ENCODE assay signal across 19 cellular contexts in the genomic region with DNA sequence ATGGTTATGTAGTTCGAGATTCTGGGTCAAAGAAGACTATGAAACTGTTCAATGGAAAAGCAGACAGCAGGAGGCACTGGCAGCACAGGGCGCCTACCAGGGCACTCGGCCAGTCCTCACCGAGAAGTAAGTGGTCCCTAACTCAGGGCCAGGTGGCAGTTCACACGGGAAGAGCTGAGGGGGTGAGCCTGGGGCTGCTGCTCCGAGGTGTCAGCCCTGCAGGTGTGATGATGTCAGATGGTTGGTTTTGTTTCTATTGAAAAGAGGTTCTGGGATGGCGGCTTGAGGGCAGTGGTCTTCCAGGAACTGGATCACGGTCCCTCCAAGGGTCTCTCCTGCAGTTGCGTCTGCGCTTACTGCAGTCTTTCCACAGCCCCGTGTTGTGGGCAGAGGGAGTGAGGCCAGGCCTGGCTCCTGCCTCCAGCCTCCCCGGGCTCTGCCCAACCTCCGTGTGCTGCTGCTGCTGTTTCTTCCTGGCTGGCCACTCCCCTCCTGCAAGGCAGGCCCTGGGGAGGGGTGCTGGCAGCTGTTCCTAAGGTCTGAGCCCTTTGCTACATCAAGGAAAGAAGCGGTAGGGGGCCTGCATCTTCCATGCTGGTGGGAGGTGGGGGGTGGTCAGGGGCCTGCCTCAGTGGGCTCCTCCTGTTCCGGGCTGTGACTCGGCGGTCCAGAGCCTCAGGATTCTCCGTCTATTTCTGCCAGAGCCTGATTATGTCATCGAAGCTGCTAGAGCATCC. TPM values are rescaled to one million over a fixed set of nuclear protein-coding genes. Genes with fewer than 3 reads are reported as not detected.
DNase-seq lines count a peak whose midpoint lies in the region; ATAC-seq and TF ChIP-seq lines count a peak whose summit lies in the region.
"Had no signal": no experiment of that assay in that cellular context is flagged by ENCODE, and none has a peak within 500 bp of the region (broad histone marks: within the 10 kb centered on the region; RNA-seq: fewer than 3 reads in every experiment).

No MANE protein-coding gene starts in this region.

- H3K18ac ChIP-seq in H9 (ENCODE audit: insufficient read length, low read depth, low read length) = no peak overlapping the region

- CTCF ChIA-PET in activated CD8-positive, alpha-beta T cell treated with anti-CD3 and anti-CD28 coated beads for 36 hours (lab: Charles Lee) = no interaction called here

- H4K8ac ChIP-seq in H9 (replicated peaks; ENCODE audit: insufficient read length, low read depth, low read length) = no peak overlapping the region

- no peak overlapping the region for H2AK5ac ChIP-seq in H9 (ENCODE audit: insufficient read length, low read length)

- no peaks in the 10 kb centered on the region for H3K23me2 ChIP-seq in H9 (ENCODE audit: insufficient read length, low read depth, low read length, poor library complexity, severe bottlenecking)

- no peak overlapping the region for H2BK20ac ChIP-seq in H9 (ENCODE audit: low read depth, low read length, poor library complexity, severe bottlenecking)

- no peaks in the 10 kb centered on the region for H3K79me1 ChIP-seq in H9 (ENCODE audit: insufficient read depth, low read depth, low read length, poor library complexity, severe bottlenecking)

- ATAC-seq in activated CD8-positive, alpha-beta T cell treated with anti-CD3 and anti-CD28 coated beads for 36 hours = no peak
- ATAC-seq in natural killer cell (no peak), GM21381 (IDR thresholded peaks at IDR 0.05; ENCODE audit: unreplicated experiment) (no peak), GM18498 (IDR thresholded peaks at IDR 0.05; ENCODE audit: unreplicated experiment) (no peak)
- ATAC-seq: activated CD4-positive, CD25-positive, alpha-beta regulatory T cell treated with anti-CD3 and anti-CD28 coated beads, Interleukin-2, amount 50 U/mL, for 24 hours; PC-3; psoas muscle had no signal

- no peak overlapping the region for H3K27ac ChIP-seq in H9 (ENCODE audit: insufficient read length, low read depth, low read length)
- H3K27ac ChIP-seq: left ventricle myocardium inferior, psoas muscle, upper lobe of left lung had no signal

- DNase-seq in T-helper 1 cell (no peak), H9 (no peak), natural killer cell (no peak), NCI-H748 treated with DMSO at 0.1 percent for 48 hours (lab: John Stamatoyannopoulos, UW) (no peak)
- DNase-seq in activated CD8-positive, alpha-beta T cell treated with anti-CD3 and anti-CD28 coated beads for 36 hours = no peak
- DNase-seq: ACHN; activated CD8-positive, alpha-beta memory T cell treated with anti-CD3 and anti-CD28 coated beads, Interleukin-2, amount 50 U/mL, for 48 hours; Caco-2; caudate nucleus; left ventricle myocardium inferior; NCI-H226; PC-3; stimulated activated naive CD4-positive, alpha-beta T cell; upper lobe of left lung had no signal

- H3K4me1 Mint-ChIP-seq in T-helper 1 cell treated with Interleukin-12 subunit alpha and Interleukin-12 subunit beta and Interleukin-4 antibody, amounts not matched to agents 30 μg/mL and 1 μg/mL, for 36 hours (ENCODE audit: low read depth) = peaks cover 21% of the 10 kb centered on the region
- H3K4me1 Mint-ChIP-seq in H9 (peaks cover 7 to 16% of the 10 kb centered on the region in 2 experiments), natural killer cell (peaks cover 31 to 53% of the 10 kb centered on the region in 2 donors)
- peaks cover 19% of the 10 kb centered on the region for H3K4me1 Mint-ChIP-seq in activated CD8-positive, alpha-beta T cell treated with anti-CD3 and anti-CD28 coated beads for 36 hours (ENCODE audit: low read depth)

- no peak overlapping the region for H3K4me2 ChIP-seq in H9 (ENCODE audit: insufficient read depth, insufficient read length, low read length)

- no peak overlapping the region for H2BK120ac ChIP-seq in H9 (ENCODE audit: low read depth, low read length, poor library complexity, severe bottlenecking)

- no peak overlapping the region for H3K9ac ChIP-seq in H9 (ENCODE audit: extremely low read depth, insufficient read length, low read length)

- H4K5ac ChIP-seq in H9 (ENCODE audit: insufficient read length, low read depth, low read length) = no peak overlapping the region

- H2AFZ ChIP-seq in H9 (ENCODE audit: low read length) = no peak overlapping the region

- no CpG with 5 or more reads among the region's 19 CpGs for WGBS in H9 (ENCODE audit: extremely low coverage, insufficient read length, low lambda C conversion rate)

- peak overlapping the region; percentile 62 for H3K27ac Mint-ChIP-seq in T-helper 1 cell treated with Interleukin-12 subunit alpha and Interleukin-12 subunit beta and Interleukin-4 antibody, amounts not matched to agents 30 μg/mL and 1 μg/mL, for 36 hours
- peak overlapping the region; percentile 63 to 92 (median 79); a peak in 4 of 7 replicates for H3K27ac Mint-ChIP-seq in H9
- peak overlapping the region; percentile 57 for H3K27ac Mint-ChIP-seq in activated CD8-positive, alpha-beta T cell treated with anti-CD3 and anti-CD28 coated beads for 36 hours
- peak overlapping the region; percentile 68 to 78 for H3K27ac Mint-ChIP-seq in natural killer cell

- H3K23ac ChIP-seq in H9 (ENCODE audit: insufficient read length, low read depth, low read length) = no peak overlapping the region

- H3K56ac ChIP-seq in H9 (ENCODE audit: insufficient read length, low read depth, low read length) = no peak overlapping the region

- no peak overlapping the region for H2BK5ac ChIP-seq in H9 (ENCODE audit: insufficient read length, low read length)

- H3T11ph ChIP-seq in H9 (ENCODE audit: low read length) = no peak overlapping the region

- H2BK15ac ChIP-seq in H9 (ENCODE audit: low read depth, low read length) = no peak overlapping the region

- H4K20me1 ChIP-seq in H9 (ENCODE audit: control insufficient read depth, insufficient read depth, insufficient read length) = peaks cover 3% of the 10 kb centered on the region

- no peaks in the 10 kb centered on the region for H3K27me3 ChIP-seq in H9 (ENCODE audit: insufficient read depth, low read length)
- H3K27me3 ChIP-seq: upper lobe of left lung had no signal

- no peak overlapping the region for H3K4me3 Mint-ChIP-seq in T-helper 1 cell treated with Interleukin-12 subunit alpha and Interleukin-12 subunit beta and Interleukin-4 antibody, amounts not matched to agents 30 μg/mL and 1 μg/mL, for 36 hours
- H3K4me3 Mint-ChIP-seq in H9 = no peak overlapping the region
- no peak overlapping the region for H3K4me3 Mint-ChIP-seq in activated CD8-positive, alpha-beta T cell treated with anti-CD3 and anti-CD28 coated beads for 36 hours
- no peak overlapping the region for H3K4me3 Mint-ChIP-seq in natural killer cell

- no peak overlapping the region for H3K14ac ChIP-seq in H9 (ENCODE audit: insufficient read depth, low read length)

- H3K79me2 ChIP-seq in H9 (ENCODE audit: insufficient read depth, low read length) = no peaks in the 10 kb centered on the region

- no peaks in the 10 kb centered on the region for H3K9me3 Mint-ChIP-seq in T-helper 1 cell treated with Interleukin-12 subunit alpha and Interleukin-12 subunit beta and Interleukin-4 antibody, amounts not matched to agents 30 μg/mL and 1 μg/mL, for 36 hours
- H3K9me3 Mint-ChIP-seq in H9 = no peaks in the 10 kb centered on the region
- H3K9me3 Mint-ChIP-seq in activated CD8-positive, alpha-beta T cell treated with anti-CD3 and anti-CD28 coated beads for 36 hours = no peaks in the 10 kb centered on the region
- no peaks in the 10 kb centered on the region for H3K9me3 Mint-ChIP-seq in natural killer cell

- POLR2A ChIA-PET in activated CD8-positive, alpha-beta T cell treated with anti-CD3 and anti-CD28 coated beads for 36 hours (lab: Charles Lee) = interaction anchor here (1.1 to 2.4 kb wide), 3 partner anchors 9 to 24 kb away, joined by 3 to 11 read pairs (median 6); no protein-coding TSS in a partner anchor

- H2BK12ac ChIP-seq in H9 (ENCODE audit: insufficient read length, low read depth, low read length) = no peak overlapping the region

- no peak overlapping the region for H3K4ac ChIP-seq in H9 (ENCODE audit: low read depth, low read length)

- intact Hi-C loops in activated CD8-positive, alpha-beta T cell treated with anti-CD3 and anti-CD28 coated beads for 36 hours (cut with micrococcal nuclease) = no loop called here
- intact Hi-C loops in natural killer cell (cut with micrococcal nuclease) = no loop called here

- no peak for TF ChIP-seq CTCF in H9 (conservative IDR thresholded peaks at IDR 0.05)
- no peak for TF ChIP-seq CTCF in activated CD8-positive, alpha-beta T cell treated with anti-CD3 and anti-CD28 coated beads for 36 hours (IDR thresholded peaks at IDR 0.05)
- no peak for TF ChIP-seq CTCF in natural killer cell (IDR thresholded peaks at IDR 0.05)

- H3K36me3 Mint-ChIP-seq in T-helper 1 cell treated with Interleukin-12 subunit alpha and Interleukin-12 subunit beta and Interleukin-4 antibody, amounts not matched to agents 30 μg/mL and 1 μg/mL, for 36 hours (ENCODE audit: low read depth) = peaks cover 48% of the 10 kb centered on the region
- H3K36me3 Mint-ChIP-seq in H9 (ENCODE audit: insufficient read depth in 1 of 3, low read depth in 3 of 3) (peaks cover 2 to 16% (median 6%) of the 10 kb centered on the region in 3 experiments; a peak in 5 of 7 replicates), natural killer cell (peaks cover 7% of the 10 kb centered on the region)
- H3K36me3 Mint-ChIP-seq in activated CD8-positive, alpha-beta T cell treated with anti-CD3 and anti-CD28 coated beads for 36 hours (ENCODE audit: low read depth) = peaks cover 18% of the 10 kb centered on the region

- no peaks in the 10 kb centered on the region for H3K9me3 ChIP-seq in H9 (ENCODE audit: control insufficient read depth, low read depth, low read length)
- H3K9me3 ChIP-seq: Caco-2, left ventricle myocardium inferior, psoas muscle, upper lobe of left lung had no signal

- H3K4me1 ChIP-seq in H9 (ENCODE audit: insufficient read depth, low read length) = no peaks in the 10 kb centered on the region
- H3K4me1 ChIP-seq: Caco-2 had no signal

- no peak overlapping the region for H4K91ac ChIP-seq in H9 (ENCODE audit: insufficient read length, low read depth, low read length)

- no peaks in the 10 kb centered on the region for H3K27me3 Mint-ChIP-seq in T-helper 1 cell treated with Interleukin-12 subunit alpha and Interleukin-12 subunit beta and Interleukin-4 antibody, amounts not matched to agents 30 μg/mL and 1 μg/mL, for 36 hours (ENCODE audit: low read depth)
- no peaks in the 10 kb centered on the region for H3K27me3 Mint-ChIP-seq in H9 (ENCODE audit: low read depth)
- no peaks in the 10 kb centered on the region for H3K27me3 Mint-ChIP-seq in activated CD8-positive, alpha-beta T cell treated with anti-CD3 and anti-CD28 coated beads for 36 hours
- H3K27me3 Mint-ChIP-seq in natural killer cell (ENCODE audit: low read depth in 2 of 2) = no peaks in the 10 kb centered on the region

RNA-seq across cellular contexts. Expression of gene RNF213, which starts 22.6 kb away (rescaled TPM):
- total RNA-seq in H9 (2021) (32.5 and 34.3 TPM in 2 replicates), natural killer cell (1,000 to 10,000 TPM in 2 of 3 donors, 100 to 1,000 TPM in 1; 929 to 1,120 (median 1,060) TPM)
- total RNA-seq in activated CD8-positive, alpha-beta T cell treated with anti-CD3 and anti-CD28 coated beads for 36 hours = 100 to 1,000 TPM; 131 to 142 TPM

Comparison
In these comparisons a context has a peak if more than half of its experiments do, and no peak if none do; other contexts are left out.
1. RNA of gene RNF213, which starts 22.6 kb away (total RNA-seq): 929 to 1,120 TPM in natural killer cell; 131 to 142 TPM in activated CD8-positive, alpha-beta T cell treated with anti-CD3 and anti-CD28 coated beads for 36 hours and 32.5 to 34.3 TPM in H9; every median in the first group is over 4 times any median in the second.
2. Peak in every context shown above with its lines, with median percentiles within 50 percentile points of each other: H3K27ac Mint-ChIP-seq.